8 cellular contexts compared by ENCODE assay signal in the genomic region with DNA sequence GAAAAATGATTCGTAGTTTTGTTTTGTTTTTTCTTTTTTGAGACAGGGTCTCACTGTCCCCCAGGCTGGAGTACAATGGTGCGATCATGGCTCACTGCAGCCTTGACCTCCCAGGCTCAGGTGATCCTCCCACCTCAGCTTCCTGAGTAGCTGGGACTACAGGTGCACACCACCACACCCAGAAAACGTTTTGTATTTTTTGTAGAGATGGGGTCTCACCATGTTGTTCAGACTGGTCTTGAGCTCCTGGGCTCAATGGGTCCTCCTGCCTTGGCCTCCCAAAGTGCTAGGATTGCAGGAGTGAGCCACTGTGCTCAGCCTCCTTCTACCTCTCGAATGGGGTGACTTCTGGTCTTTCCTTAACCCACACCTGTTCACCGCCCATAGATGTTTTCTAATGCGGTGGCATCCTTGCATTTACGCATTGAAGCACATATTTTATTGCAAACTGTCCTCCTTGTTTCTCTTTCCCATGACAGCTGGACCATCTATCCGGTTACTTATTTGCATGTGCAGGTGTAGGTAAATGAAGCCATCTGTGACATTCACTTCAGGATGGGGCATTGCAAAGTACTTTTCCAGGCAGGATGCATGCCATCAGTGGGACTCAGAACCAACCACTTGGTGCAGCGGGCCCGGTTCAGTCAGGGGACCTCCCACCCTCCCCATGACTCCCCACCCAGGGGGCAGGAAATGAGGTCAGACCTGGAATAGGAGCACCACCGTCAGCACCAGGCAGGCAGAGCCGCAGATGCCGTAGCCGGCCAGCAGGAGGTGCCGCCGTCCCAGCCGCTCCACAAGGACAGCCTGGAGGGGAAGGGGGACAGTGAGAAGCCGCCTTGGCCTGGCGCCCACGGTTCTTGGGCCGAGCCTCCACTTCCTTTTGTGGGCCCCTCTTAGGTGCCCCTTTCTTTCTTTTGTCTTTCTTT. TPM values are rescaled to one million over a fixed set of nuclear protein-coding genes. Genes with fewer than 3 reads are reported as not detected.
DNase-seq lines count a peak whose midpoint lies in the region; TF ChIP-seq lines count a peak whose summit lies in the region.

No MANE protein-coding gene starts in this region.

- intact Hi-C loops in OCI-LY7 (cut with micrococcal nuclease; ENCODE audit: unreplicated experiment), result loop anchor here (1.0 to 5.0 kb wide), 4 partner anchors 27 to 188 kb away; no protein-coding TSS in a partner anchor

- no peaks in the 10 kb centered on the region for H3K9me2 ChIP-seq in OCI-LY7 (ENCODE audit: insufficient read depth, low read length)

- H3K27ac ChIP-seq in OCI-LY7 (ENCODE audit: low read depth, low read length, poor library complexity, severe bottlenecking), result peak overlapping the region; percentile 87

- H3K4me1 Mint-ChIP-seq in endothelial cell (ENCODE audit: unreplicated experiment) (peaks cover 5% of the 10 kb centered on the region), osteocyte (ENCODE audit: unreplicated experiment) (peaks cover 2% of the 10 kb centered on the region)

- H3K9me3 Mint-ChIP-seq in endothelial cell (ENCODE audit: unreplicated experiment) (no peaks in the 10 kb centered on the region), osteocyte (ENCODE audit: unreplicated experiment) (no peaks in the 10 kb centered on the region)

- no peaks in the 10 kb centered on the region for H3K79me2 ChIP-seq in OCI-LY7 (ENCODE audit: insufficient read depth, low read depth, low read length)

- peaks cover 8% of the 10 kb centered on the region for H3K27me3 Mint-ChIP-seq in endothelial cell (ENCODE audit: unreplicated experiment)
- peaks cover 15% of the 10 kb centered on the region for H3K27me3 Mint-ChIP-seq in osteocyte (ENCODE audit: unreplicated experiment)

- H2AFZ ChIP-seq in OCI-LY7 (ENCODE audit: low read length), result peak overlapping the region; percentile 7; the same call in 1 of the 2 replicates

- H4K20me1 ChIP-seq in OCI-LY7 (ENCODE audit: insufficient read depth, low read length), result no peaks in the 10 kb centered on the region

- H3K4me3 ChIP-seq in OCI-LY7 (ENCODE audit: low read depth, low read length, poor library complexity, severe bottlenecking), result peak overlapping the region; percentile 35

- H3K36me3 Mint-ChIP-seq in endothelial cell (ENCODE audit: low read depth, unreplicated experiment) (no peaks in the 10 kb centered on the region), osteocyte (ENCODE audit: unreplicated experiment) (no peaks in the 10 kb centered on the region)

- H3K4me3 Mint-ChIP-seq in endothelial cell (ENCODE audit: unreplicated experiment) (no peak overlapping the region), osteocyte (ENCODE audit: unreplicated experiment) (no peak overlapping the region)

- POLR2A ChIA-PET in OCI-LY7 (lab: Charles Lee), result no interaction called here

- BruUV-seq in OCI-LY7 (replicated peaks; lab: Mats Ljungman, UMichigan), result no TSS peak

- H3K27ac Mint-ChIP-seq in endothelial cell (ENCODE audit: unreplicated experiment) (no peak overlapping the region), osteocyte (ENCODE audit: unreplicated experiment) (no peak overlapping the region)

- H3K9me3 ChIP-seq in OCI-LY7 (ENCODE audit: low read length), result no peaks in the 10 kb centered on the region

- no peaks in the 10 kb centered on the region for H3K36me3 ChIP-seq in OCI-LY7 (ENCODE audit: insufficient read depth, low read length)

- CTCF ChIA-PET in OCI-LY7 (lab: Charles Lee; ENCODE audit: unreplicated experiment), result interaction anchor here (1.0 to 1.1 kb wide), 2 partner anchors 92 to 120 kb away, joined by 3 to 6 read pairs; partner anchors contain the start of gene GPR157

- peak; percentile 89 for TF ChIP-seq CTCF in OCI-LY7 (conservative IDR thresholded peaks at IDR 0.05; ENCODE audit: low read length)
- TF ChIP-seq CTCF in endothelial cell (IDR thresholded peaks at IDR 0.05; ENCODE audit: unreplicated experiment), result peak; percentile 59
- TF ChIP-seq CTCF in osteocyte (IDR thresholded peaks at IDR 0.05), result peak; percentile 58

- peak; percentile 71 for DNase-seq in activated CD8-positive, alpha-beta memory T cell treated with anti-CD3 and anti-CD28 coated beads, Interleukin-2, amount 50 U/mL, for 48 hours
- no peak for DNase-seq in activated CD8-positive, alpha-beta memory T cell treated with anti-CD3 and anti-CD28 coated beads for 24 hours
- DNase-seq in OCI-LY7 (ENCODE audit: low spot score) (peak; percentile 87), endothelial cell (ENCODE audit: low spot score) (peak; percentile 64), osteocyte (ENCODE audit: extremely low spot score, unreplicated experiment) (no peak), NCI-H1436 (lab: John Stamatoyannopoulos, UW) (no peak), DMS79 treated with DMSO at 0.1 percent for 48 hours (lab: John Stamatoyannopoulos, UW) (no peak), AML-193 (lab: John Stamatoyannopoulos, UW) (no peak)

- H3K4me1 ChIP-seq in OCI-LY7 (ENCODE audit: insufficient read depth, low read length, poor library complexity, severe bottlenecking), result peaks cover 62% of the 10 kb centered on the region

- peak overlapping the region; percentile 69 for H3K4me2 ChIP-seq in OCI-LY7 (ENCODE audit: low read length)

RNA-seq across cellular contexts. Expression of gene SLC2A7, which starts 16.5 kb away (rescaled TPM):
- total RNA-seq in OCI-LY7 (2014; rRNA removed; shearing (Covaris generic)), result 0.15 TPM in 1 of 2 replicates, not detected in the other
- total RNA-seq in OCI-LY7 (2022) (not detected in 2 replicates), endothelial cell (ENCODE audit: unreplicated experiment) (not detected), osteocyte (not detected in 2 replicates)

RNA-seq across cellular contexts. Expression of gene SLC2A5, which starts 59.7 kb away (rescaled TPM):
- total RNA-seq in OCI-LY7 (2014; rRNA removed; shearing (Covaris generic)), result 109 and 112 TPM in 2 replicates
- total RNA-seq in OCI-LY7 (2022) (123 and 183 TPM in 2 replicates), endothelial cell (ENCODE audit: unreplicated experiment) (not detected), osteocyte (0.39 TPM in 1 of 2 replicates, not detected in the other)

Comparison
In these comparisons a context has a peak if more than half of its experiments do, and no peak if none do; other contexts are left out.
1. DNase-seq: peak in activated CD8-positive, alpha-beta memory T cell treated with anti-CD3 and anti-CD28 coated beads, Interleukin-2, amount 50 U/mL, for 48 hours (single experiment), OCI-LY7 (single experiment) and endothelial cell (single experiment); none in activated CD8-positive, alpha-beta memory T cell treated with anti-CD3 and anti-CD28 coated beads for 24 hours (single experiment), osteocyte (single experiment), NCI-H1436 (single experiment), DMS79 treated with DMSO at 0.1 percent for 48 hours (single experiment) and AML-193 (0 of 2).
2. RNA of gene SLC2A5, which starts 59.7 kb away (total RNA-seq): 109 to 183 TPM in OCI-LY7; 0.39 TPM in osteocyte and not detected in endothelial cell (single experiment); every median in the first group is over 10 times any median in the second.
3. Peak in every context shown above with its lines, with median percentiles within 50 percentile points of each other: CTCF ChIP-seq.